Comparison of ENCODE assay signal across 1 cellular context in genomic region chr1:96845464-96845863, GRCh38.
TF ChIP-seq lines count a peak whose summit lies in the region.

No MANE protein-coding gene starts in this region.

TF ChIP-seq in HCT116, 20 proteins besides CTCF, POLR2A, EP300 and RAD21 (continued from another document):
- TF ChIP-seq, protein P1, sequence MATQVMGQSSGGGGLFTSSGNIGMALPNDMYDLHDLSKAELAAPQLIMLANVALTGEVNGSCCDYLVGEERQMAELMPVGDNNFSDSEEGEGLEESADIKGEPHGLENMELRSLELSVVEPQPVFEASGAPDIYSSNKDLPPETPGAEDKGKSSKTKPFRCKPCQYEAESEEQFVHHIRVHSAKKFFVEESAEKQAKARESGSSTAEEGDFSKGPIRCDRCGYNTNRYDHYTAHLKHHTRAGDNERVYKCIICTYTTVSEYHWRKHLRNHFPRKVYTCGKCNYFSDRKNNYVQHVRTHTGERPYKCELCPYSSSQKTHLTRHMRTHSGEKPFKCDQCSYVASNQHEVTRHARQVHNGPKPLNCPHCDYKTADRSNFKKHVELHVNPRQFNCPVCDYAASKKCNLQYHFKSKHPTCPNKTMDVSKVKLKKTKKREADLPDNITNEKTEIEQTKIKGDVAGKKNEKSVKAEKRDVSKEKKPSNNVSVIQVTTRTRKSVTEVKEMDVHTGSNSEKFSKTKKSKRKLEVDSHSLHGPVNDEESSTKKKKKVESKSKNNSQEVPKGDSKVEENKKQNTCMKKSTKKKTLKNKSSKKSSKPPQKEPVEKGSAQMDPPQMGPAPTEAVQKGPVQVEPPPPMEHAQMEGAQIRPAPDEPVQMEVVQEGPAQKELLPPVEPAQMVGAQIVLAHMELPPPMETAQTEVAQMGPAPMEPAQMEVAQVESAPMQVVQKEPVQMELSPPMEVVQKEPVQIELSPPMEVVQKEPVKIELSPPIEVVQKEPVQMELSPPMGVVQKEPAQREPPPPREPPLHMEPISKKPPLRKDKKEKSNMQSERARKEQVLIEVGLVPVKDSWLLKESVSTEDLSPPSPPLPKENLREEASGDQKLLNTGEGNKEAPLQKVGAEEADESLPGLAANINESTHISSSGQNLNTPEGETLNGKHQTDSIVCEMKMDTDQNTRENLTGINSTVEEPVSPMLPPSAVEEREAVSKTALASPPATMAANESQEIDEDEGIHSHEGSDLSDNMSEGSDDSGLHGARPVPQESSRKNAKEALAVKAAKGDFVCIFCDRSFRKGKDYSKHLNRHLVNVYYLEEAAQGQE (IDR thresholded peaks at IDR 0.05; ENCODE audit: low read depth) = no peak
- TF ChIP-seq ZNF274 (IDR thresholded peaks at IDR 0.05; ENCODE audit: low read depth, low read length) = no peak
- TF ChIP-seq SRF (IDR thresholded peaks at IDR 0.05; ENCODE audit: low read depth) = no peak
- no peak for TF ChIP-seq ELF1 (IDR thresholded peaks at IDR 0.05; ENCODE audit: borderline replicate concordance, low read depth)
- TF ChIP-seq EGR1 (IDR thresholded peaks at IDR 0.05; ENCODE audit: low read depth) = no peak
- TF ChIP-seq SIN3A (IDR thresholded peaks at IDR 0.05; ENCODE audit: low read depth) = no peak
- TF ChIP-seq ZFX (IDR thresholded peaks at IDR 0.05) = no peak
- no peak for TF ChIP-seq POLR2AphosphoS5 (IDR thresholded peaks at IDR 0.05; ENCODE audit: low read depth, low read length)
- TF ChIP-seq EZH2phosphoT487 (IDR thresholded peaks at IDR 0.05; ENCODE audit: borderline replicate concordance) = no peak
- no peak for TF ChIP-seq CBX3 (IDR thresholded peaks at IDR 0.05; ENCODE audit: low read depth)
- TF ChIP-seq, protein P2, sequence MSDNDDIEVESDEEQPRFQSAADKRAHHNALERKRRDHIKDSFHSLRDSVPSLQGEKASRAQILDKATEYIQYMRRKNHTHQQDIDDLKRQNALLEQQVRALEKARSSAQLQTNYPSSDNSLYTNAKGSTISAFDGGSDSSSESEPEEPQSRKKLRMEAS (IDR thresholded peaks at IDR 0.05) = no peak
- no peak for TF ChIP-seq YY1 (IDR thresholded peaks at IDR 0.05; ENCODE audit: extremely low read depth, insufficient replicate concordance, low read depth, low read length)
- no peak for TF ChIP-seq ATF3 (IDR thresholded peaks at IDR 0.05)
